Comparison of ENCODE assay signal across 16 cellular contexts in genomic region chr5:59001716-59002115, GRCh38.
"Had no signal": no experiment of that assay in that cellular context is flagged by ENCODE, and none has a peak within 500 bp of the region (broad histone marks: within the 10 kb centered on the region; RNA-seq: fewer than 3 reads in every experiment).

No MANE protein-coding gene starts in this region.

- DNase-seq: activated CD4-positive, alpha-beta T cell treated with anti-CD3 and anti-CD28 coated beads for 48 hours; activated naive CD4-positive, alpha-beta T cell; activated T-cell treated with anti-CD3 and anti-CD28 coated beads, Interleukin-2, amount 50 U/mL, for 1 hour; aorta; glutamatergic neuron; immature natural killer cell; left cardiac atrium; naive thymus-derived CD8-positive, alpha-beta T cell; ovary; SHP77 treated with DMSO at 0.1 percent for 48 hours; stimulated activated CD4-positive, alpha-beta T cell treated with anti-CD3 and anti-CD28 coated beads, Interleukin-4, amount 100 ng/mL, for 24 hours; T1000 had no signal

- H3K36me3 Mint-ChIP-seq: immature natural killer cell had no signal

- H3K9me3 ChIP-seq: esophagus muscularis mucosa, ovary had no signal

- ATAC-seq: naive thymus-derived CD8-positive, alpha-beta T cell had no signal

- H3K27ac ChIP-seq: esophagus muscularis mucosa, ovary, VCaP had no signal

- H3K36me3 ChIP-seq: esophagus muscularis mucosa, ovary had no signal

- H3K27me3 Mint-ChIP-seq: naive thymus-derived CD8-positive, alpha-beta T cell; stimulated activated naive CD8-positive, alpha-beta T cell treated with anti-CD3 and anti-CD28 coated beads, Interleukin-15, Interleukin-2, amounts not matched to agents 100 ng/mL and 50 ng/mL, for 24 hours had no signal

- H3K4me3 ChIP-seq: esophagus muscularis mucosa, lung, ovary had no signal

- H3K9me3 Mint-ChIP-seq: immature natural killer cell; naive thymus-derived CD8-positive, alpha-beta T cell; stimulated activated naive CD8-positive, alpha-beta T cell treated with anti-CD3 and anti-CD28 coated beads, Interleukin-15, Interleukin-2, amounts not matched to agents 100 ng/mL and 50 ng/mL, for 24 hours had no signal

- H3K4me3 Mint-ChIP-seq: immature natural killer cell; stimulated activated naive CD8-positive, alpha-beta T cell treated with anti-CD3 and anti-CD28 coated beads, Interleukin-15, Interleukin-2, amounts not matched to agents 100 ng/mL and 50 ng/mL, for 24 hours had no signal

- H3K27me3 ChIP-seq: esophagus muscularis mucosa, ovary had no signal
